ENCODE assay signal across 1 cellular context in genomic region chrX:123971963-123972362, GRCh38.
TF ChIP-seq lines count a peak whose summit lies in the region.

No MANE protein-coding gene starts in this region.

TF ChIP-seq in GM23338, 12 proteins besides CTCF, POLR2A, EP300 and RAD21 (continued from another document):
- TF ChIP-seq ZNF462 (CRISPR knock-in tag; IDR thresholded peaks at IDR 0.05) (no peak), ZNF114 (CRISPR knock-in tag; IDR thresholded peaks at IDR 0.05) (no peak), JUNB (IDR thresholded peaks at IDR 0.05; ENCODE audit: unreplicated experiment) (no peak), EZH2 (IDR thresholded peaks at IDR 0.05; ENCODE audit: low read depth, unreplicated experiment) (no peak), ZNF331 (CRISPR knock-in tag; IDR thresholded peaks at IDR 0.05; ENCODE audit: low read depth) (no peak), EZH2phosphoT487 (IDR thresholded peaks at IDR 0.05; ENCODE audit: unreplicated experiment) (no peak), REST (IDR thresholded peaks at IDR 0.05; ENCODE audit: unreplicated experiment) (no peak), CREB1 (CRISPR knock-in tag; IDR thresholded peaks at IDR 0.05; ENCODE audit: low read depth) (no peak), POLR2AphosphoS5 (IDR thresholded peaks at IDR 0.05; ENCODE audit: low read depth) (no peak), ETS1 (IDR thresholded peaks at IDR 0.05) (no peak), NANOG (IDR thresholded peaks at IDR 0.05; ENCODE audit: borderline replicate concordance) (no peak)
